In the genomic region with DNA sequence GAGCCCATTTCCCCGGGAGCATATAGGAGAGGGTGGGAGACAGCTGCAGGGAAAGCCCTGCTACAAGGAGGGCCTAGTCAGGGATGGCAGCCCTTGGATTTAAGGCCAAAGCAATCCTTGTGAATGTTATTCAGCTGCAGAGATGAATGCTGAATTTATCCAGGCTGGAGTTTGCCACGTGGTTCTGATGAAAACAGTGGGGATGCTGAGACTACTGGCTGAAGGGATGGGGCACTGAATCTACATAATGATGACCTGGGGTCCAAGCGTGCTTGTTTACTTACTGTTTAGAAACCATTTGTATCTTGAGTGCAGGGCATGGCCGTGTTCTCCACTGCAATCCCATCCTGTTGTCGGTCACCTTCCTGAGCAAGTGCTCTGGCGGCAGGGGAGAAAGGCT, we compare ENCODE assay signal across 29 cellular contexts. TPM values are rescaled to one million over a fixed set of nuclear protein-coding genes. Genes with fewer than 3 reads are reported as not detected.
"Had no signal": no experiment of that assay in that cellular context is flagged by ENCODE, and none has a peak within 500 bp of the region (broad histone marks: within the 10 kb centered on the region; RNA-seq: fewer than 3 reads in every experiment).

No MANE protein-coding gene starts in this region.

- H3K9me3 ChIP-seq: left ventricle myocardium inferior, stomach, thoracic aorta had no signal

- H3K27ac ChIP-seq: hepatocyte, left ventricle myocardium inferior, parathyroid adenoma, stomach, thoracic aorta had no signal

- DNase-seq: activated CD4-positive, alpha-beta T cell treated with anti-CD3 and anti-CD28 coated beads for 1 hour; activated CD4-positive, alpha-beta T cell treated with anti-CD3 and anti-CD28 coated beads, Interleukin-2, amount 50 U/mL, for 1 hour; activated CD8-positive, alpha-beta memory T cell treated with anti-CD3 and anti-CD28 coated beads for 24 hours; activated CD8-positive, alpha-beta memory T cell treated with anti-CD3 and anti-CD28 coated beads, Interleukin-2, amount 50 U/mL, for 4 hours; activated T-cell treated with anti-CD3 and anti-CD28 coated beads, Interleukin-2, amount 50 U/mL, for 24 hours; amniotic stem cell; cerebellar nuclear complex; cortex of kidney; effector CD4-positive, alpha-beta T cell; erythroblast; foreskin fibroblast; immature natural killer cell; kidney glomerular epithelial cell; left ventricle myocardium inferior; mammary epithelial cell; stimulated activated CD4-positive, alpha-beta T cell treated with anti-CD3 and anti-CD28 coated beads, Interleukin-15, amount 100 ng/mL, for 24 hours; stomach; T-helper 9 cell had no signal

- H3K4me3 Mint-ChIP-seq: activated T-cell treated with anti-CD3 and anti-CD28 coated beads, Interleukin-2, amount 50 U/mL, for 24 hours; activated T-helper 17 cell treated with anti-CD3 and anti-CD28 coated beads, Interleukin-2, amount 50 U/mL, for 72 hours; immature natural killer cell; natural killer cell treated with Interleukin-12 subunit alpha and Interleukin-12 subunit beta and Interleukin-15 and Interleukin-18, amount 100 ng/mL, for 72 hours; stimulated activated memory B cell treated with anti-CD40 and anti-IgM and Interleukin-4, amounts not matched to agents 10 μg/mL and 1 μg/mL and 100 μg/mL, for 72 hours; type B pancreatic cell had no signal

- H3K4me1 ChIP-seq: left ventricle myocardium inferior, parathyroid adenoma had no signal

- H3K36me3 ChIP-seq: left ventricle myocardium inferior, stomach, thoracic aorta had no signal

- H3K27me3 ChIP-seq: hepatocyte, stomach had no signal

- H3K9me3 Mint-ChIP-seq: activated naive CD4-positive, alpha-beta T cell treated with anti-CD3 and anti-CD28 coated beads, Interleukin-2, amount 50 U/mL, for 72 hours; activated T-cell treated with anti-CD3 and anti-CD28 coated beads, Interleukin-2, amount 50 U/mL, for 24 hours; activated T-helper 17 cell treated with anti-CD3 and anti-CD28 coated beads, Interleukin-2, amount 50 U/mL, for 72 hours; immature natural killer cell; natural killer cell treated with Interleukin-12 subunit alpha and Interleukin-12 subunit beta and Interleukin-15 and Interleukin-18, amount 100 ng/mL, for 72 hours; stimulated activated memory B cell treated with anti-CD40 and anti-IgM and Interleukin-4, amounts not matched to agents 10 μg/mL and 1 μg/mL and 100 μg/mL, for 72 hours; type B pancreatic cell had no signal

- H3K4me3 ChIP-seq: hepatocyte, left ventricle myocardium inferior, smooth muscle cell, stomach, thoracic aorta had no signal

- H3K27ac Mint-ChIP-seq: activated naive CD4-positive, alpha-beta T cell treated with anti-CD3 and anti-CD28 coated beads, Interleukin-2, amount 50 U/mL, for 72 hours; activated T-cell treated with anti-CD3 and anti-CD28 coated beads, Interleukin-2, amount 50 U/mL, for 24 hours; activated T-helper 17 cell treated with anti-CD3 and anti-CD28 coated beads, Interleukin-2, amount 50 U/mL, for 72 hours; immature natural killer cell; natural killer cell treated with Interleukin-12 subunit alpha and Interleukin-12 subunit beta and Interleukin-15 and Interleukin-18, amount 100 ng/mL, for 72 hours; stimulated activated memory B cell treated with anti-CD40 and anti-IgM and Interleukin-4, amounts not matched to agents 10 μg/mL and 1 μg/mL and 100 μg/mL, for 72 hours; type B pancreatic cell had no signal

- H3K36me3 Mint-ChIP-seq: activated naive CD4-positive, alpha-beta T cell treated with anti-CD3 and anti-CD28 coated beads, Interleukin-2, amount 50 U/mL, for 72 hours; immature natural killer cell; natural killer cell treated with Interleukin-12 subunit alpha and Interleukin-12 subunit beta and Interleukin-15 and Interleukin-18, amount 100 ng/mL, for 72 hours; stimulated activated memory B cell treated with anti-CD40 and anti-IgM and Interleukin-4, amounts not matched to agents 10 μg/mL and 1 μg/mL and 100 μg/mL, for 72 hours; type B pancreatic cell had no signal

- H2AFZ ChIP-seq: hepatocyte, parathyroid adenoma had no signal

- ATAC-seq: activated naive CD4-positive, alpha-beta T cell treated with anti-CD3 and anti-CD28 coated beads, Interleukin-2, amount 50 U/mL, for 72 hours; activated T-helper 17 cell treated with anti-CD3 and anti-CD28 coated beads, Interleukin-2, amount 50 U/mL, for 72 hours; natural killer cell treated with Interleukin-12 subunit alpha and Interleukin-12 subunit beta and Interleukin-15 and Interleukin-18, amount 100 ng/mL, for 72 hours; sciatic nerve; stimulated activated memory B cell treated with anti-CD40 and anti-IgM and Interleukin-4, amounts not matched to agents 10 μg/mL and 1 μg/mL and 100 μg/mL, for 72 hours had no signal

- FAIRE-seq: bronchial epithelial cell had no signal

- H3K79me2 ChIP-seq: hepatocyte, parathyroid adenoma had no signal

- H3K4me2 ChIP-seq: hepatocyte, smooth muscle cell had no signal

- H3K9ac ChIP-seq: parathyroid adenoma had no signal

- H3K27me3 Mint-ChIP-seq: activated T-cell treated with anti-CD3 and anti-CD28 coated beads, Interleukin-2, amount 50 U/mL, for 24 hours; activated T-helper 17 cell treated with anti-CD3 and anti-CD28 coated beads, Interleukin-2, amount 50 U/mL, for 72 hours; natural killer cell treated with Interleukin-12 subunit alpha and Interleukin-12 subunit beta and Interleukin-15 and Interleukin-18, amount 100 ng/mL, for 72 hours; type B pancreatic cell had no signal

RNA-seq across cellular contexts. Expression of a gene that starts 43.1 kb away (rescaled TPM):
- total RNA-seq: activated naive CD4-positive, alpha-beta T cell treated with anti-CD3 and anti-CD28 coated beads, Interleukin-2, amount 50 U/mL, for 72 hours; activated T-helper 17 cell treated with anti-CD3 and anti-CD28 coated beads, Interleukin-2, amount 50 U/mL, for 72 hours; left ventricle myocardium inferior; natural killer cell treated with Interleukin-12 subunit alpha and Interleukin-12 subunit beta and Interleukin-15 and Interleukin-18, amount 100 ng/mL, for 72 hours; sciatic nerve; thoracic aorta had no signal
- polyA plus RNA-seq: immature natural killer cell had no signal
